In the genomic region with DNA sequence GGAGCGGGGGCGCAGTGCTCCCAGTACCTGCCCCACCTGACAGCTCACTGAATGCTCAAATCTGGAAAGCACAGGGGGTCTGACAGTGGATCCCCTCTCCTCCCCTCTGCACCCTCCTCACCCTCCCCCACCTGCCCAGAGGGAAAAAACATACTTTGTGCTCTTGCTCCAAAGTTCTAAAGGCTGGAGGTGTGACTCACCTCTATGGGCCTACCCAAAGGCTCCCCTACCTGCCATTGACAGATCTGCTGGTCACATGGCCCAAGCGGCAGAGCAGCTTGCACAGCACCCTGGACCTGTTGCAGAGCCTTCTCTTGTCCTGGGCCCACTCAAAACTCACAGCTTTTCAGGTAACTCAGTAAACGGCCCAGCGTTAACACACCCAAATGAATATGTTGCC, we compare ENCODE assay signal across 18 cellular contexts. TPM values are rescaled to one million over a fixed set of nuclear protein-coding genes. Genes with fewer than 3 reads are reported as not detected.
A peak's percentile ranks its signal among the peaks of the same experiment; 100 is the strongest.
DNase-seq lines count a peak whose midpoint lies in the region; ATAC-seq lines count a peak whose summit lies in the region.
"Had no signal": no experiment of that assay in that cellular context is flagged by ENCODE, and none has a peak within 500 bp of the region (broad histone marks: within the 10 kb centered on the region; RNA-seq: fewer than 3 reads in every experiment).

No MANE protein-coding gene starts in this region.

- no peak for ATAC-seq in effector memory CD8-positive, alpha-beta T cell (replicated peaks)
- ATAC-seq in natural killer cell treated with Interleukin-12 subunit alpha and Interleukin-12 subunit beta and Interleukin-15 and Interleukin-18, amount 100 ng/mL, for 72 hours: peak; percentile 15 to 30
- ATAC-seq in left lobe of liver (no peak), GM21576 (IDR thresholded peaks at IDR 0.05; ENCODE audit: unreplicated experiment) (no peak)

- H3K79me2 ChIP-seq in Karpas-422 (ENCODE audit: low read length): no peaks in the 10 kb centered on the region

- H3K9me3 ChIP-seq in Karpas-422 (ENCODE audit: low read length): no peaks in the 10 kb centered on the region

- H3K9me2 ChIP-seq in Karpas-422 (replicated peaks; ENCODE audit: insufficient read depth, low read length): no peaks in the 10 kb centered on the region

- H3K27me3 ChIP-seq in Karpas-422 (ENCODE audit: low read length): no peaks in the 10 kb centered on the region

- 0 out of 2 replicates have a peak, but pooled peaks cover 5% of the 10 kb centered on the region for H4K20me1 ChIP-seq in Karpas-422 (ENCODE audit: insufficient read depth, low read depth, low read length)

- peak overlapping the region; percentile 83 to 88 for H3K27ac Mint-ChIP-seq in effector memory CD8-positive, alpha-beta T cell
- H3K27ac Mint-ChIP-seq in natural killer cell treated with Interleukin-12 subunit alpha and Interleukin-12 subunit beta and Interleukin-15 and Interleukin-18, amount 100 ng/mL, for 72 hours: peak overlapping the region in 1 of 2 donors; percentile 73

- DNase-seq in ELF-1 (ENCODE audit: low read depth, low spot score): peak; percentile 29
- DNase-seq in M059J (ENCODE audit: low read depth): peak; percentile 20
- no peak for DNase-seq in effector memory CD8-positive, alpha-beta T cell
- no peak for DNase-seq in natural killer cell treated with Interleukin-12 subunit alpha and Interleukin-12 subunit beta and Interleukin-15 and Interleukin-18, amount 100 ng/mL, for 72 hours (ENCODE audit: low spot score)
- DNase-seq in left lobe of liver (ENCODE audit: low spot score): no peak
- no peak for DNase-seq in MV-4-11 (lab: John Stamatoyannopoulos, UW)
- DNase-seq in Karpas-422: no peak
- DNase-seq: activated CD4-positive, alpha-beta T cell treated with anti-CD3 and anti-CD28 coated beads for 1 hour; activated CD8-positive, alpha-beta memory T cell treated with anti-CD3 and anti-CD28 coated beads, Interleukin-2, amount 50 U/mL, for 4 hours; activated gamma-delta T cell treated with Interleukin-2 at 50 U/mL for 16 hours; EL; hypothalamus; NCI-H774; occipital lobe; PC-9; stimulated activated CD4-positive, alpha-beta T cell treated with anti-CD3 and anti-CD28 coated beads, Interleukin-2, amount 100 ng/mL, for 24 hours had no signal

- H3K9me3 Mint-ChIP-seq in effector memory CD8-positive, alpha-beta T cell: peaks cover 0 to under 1% of the 10 kb centered on the region in 2 donors
- H3K9me3 Mint-ChIP-seq in natural killer cell treated with Interleukin-12 subunit alpha and Interleukin-12 subunit beta and Interleukin-15 and Interleukin-18, amount 100 ng/mL, for 72 hours: no peaks in the 10 kb centered on the region

- no peak overlapping the region for H2AFZ ChIP-seq in Karpas-422 (ENCODE audit: low read length)
- H2AFZ ChIP-seq: PC-9 had no signal

- peaks cover 3% of the 10 kb centered on the region for H3K36me3 Mint-ChIP-seq in effector memory CD8-positive, alpha-beta T cell (ENCODE audit: insufficient read depth)
- peaks cover 3% of the 10 kb centered on the region for H3K36me3 Mint-ChIP-seq in natural killer cell treated with Interleukin-12 subunit alpha and Interleukin-12 subunit beta and Interleukin-15 and Interleukin-18, amount 100 ng/mL, for 72 hours

- H3K4me1 Mint-ChIP-seq in effector memory CD8-positive, alpha-beta T cell (ENCODE audit: low read depth in 2 of 2): peaks cover 6 to 16% of the 10 kb centered on the region in 2 donors
- peaks cover 8% of the 10 kb centered on the region in 2 donors for H3K4me1 Mint-ChIP-seq in natural killer cell treated with Interleukin-12 subunit alpha and Interleukin-12 subunit beta and Interleukin-15 and Interleukin-18, amount 100 ng/mL, for 72 hours (ENCODE audit: low read depth in 2 of 2)

- H3K27me3 Mint-ChIP-seq in effector memory CD8-positive, alpha-beta T cell: no peaks in the 10 kb centered on the region
- no peaks in the 10 kb centered on the region for H3K27me3 Mint-ChIP-seq in natural killer cell treated with Interleukin-12 subunit alpha and Interleukin-12 subunit beta and Interleukin-15 and Interleukin-18, amount 100 ng/mL, for 72 hours

- no peak overlapping the region for H3K4me3 Mint-ChIP-seq in effector memory CD8-positive, alpha-beta T cell
- H3K4me3 Mint-ChIP-seq in natural killer cell treated with Interleukin-12 subunit alpha and Interleukin-12 subunit beta and Interleukin-15 and Interleukin-18, amount 100 ng/mL, for 72 hours: no peak overlapping the region

- no peak overlapping the region for H3K4me3 ChIP-seq in Karpas-422 (ENCODE audit: low read length)
- H3K4me3 ChIP-seq: PC-9, SK-N-MC had no signal

- H3K4me2 ChIP-seq in Karpas-422 (ENCODE audit: low read depth, low read length, poor library complexity, severe bottlenecking): no peak overlapping the region
- H3K4me2 ChIP-seq: PC-9 had no signal

- H3K9ac ChIP-seq in Karpas-422 (ENCODE audit: low read length): no peak overlapping the region

- H3K36me3 ChIP-seq in Karpas-422 (ENCODE audit: insufficient read depth, low read length): peaks cover 1% of the 10 kb centered on the region; the same call in 1 of the 2 replicates

- H3K4me1 ChIP-seq in Karpas-422 (ENCODE audit: low read length): no peaks in the 10 kb centered on the region

- no peak overlapping the region for H3K27ac ChIP-seq in Karpas-422 (ENCODE audit: low read length)
- H3K27ac ChIP-seq: PC-9, SK-N-MC had no signal

RNA-seq across cellular contexts. Expression of a gene that starts 55.7 kb away (rescaled TPM):
- 45.7 and 47.8 TPM in 2 replicates for total RNA-seq in M059J (2014; rRNA removed; shearing (Covaris generic))
- 10 to 100 TPM; 45.0 to 51.0 TPM for total RNA-seq in natural killer cell treated with Interleukin-12 subunit alpha and Interleukin-12 subunit beta and Interleukin-15 and Interleukin-18, amount 100 ng/mL, for 72 hours
- 9.3 TPM for total RNA-seq in left lobe of liver
- total RNA-seq in Karpas-422 (2014; rRNA removed; shearing (Covaris generic); ENCODE audit: low replicate concordance): 50.2 and 50.9 TPM in 2 replicates

Comparison
In these comparisons a context has a peak if more than half of its experiments do, and no peak if none do; other contexts are left out.
1. DNase-seq: peak in ELF-1 (single experiment) and M059J (single experiment); none in effector memory CD8-positive, alpha-beta T cell (0 of 3), natural killer cell treated with Interleukin-12 subunit alpha and Interleukin-12 subunit beta and Interleukin-15 and Interleukin-18, amount 100 ng/mL, for 72 hours (single experiment), left lobe of liver (single experiment), MV-4-11 (single experiment) and Karpas-422 (single experiment).
2. ATAC-seq: peak in natural killer cell treated with Interleukin-12 subunit alpha and Interleukin-12 subunit beta and Interleukin-15 and Interleukin-18, amount 100 ng/mL, for 72 hours (2 of 2); none in effector memory CD8-positive, alpha-beta T cell (single experiment), left lobe of liver (single experiment) and GM21576 (single experiment).